ENCODE assay signal across 1 cellular context in the genomic region with DNA sequence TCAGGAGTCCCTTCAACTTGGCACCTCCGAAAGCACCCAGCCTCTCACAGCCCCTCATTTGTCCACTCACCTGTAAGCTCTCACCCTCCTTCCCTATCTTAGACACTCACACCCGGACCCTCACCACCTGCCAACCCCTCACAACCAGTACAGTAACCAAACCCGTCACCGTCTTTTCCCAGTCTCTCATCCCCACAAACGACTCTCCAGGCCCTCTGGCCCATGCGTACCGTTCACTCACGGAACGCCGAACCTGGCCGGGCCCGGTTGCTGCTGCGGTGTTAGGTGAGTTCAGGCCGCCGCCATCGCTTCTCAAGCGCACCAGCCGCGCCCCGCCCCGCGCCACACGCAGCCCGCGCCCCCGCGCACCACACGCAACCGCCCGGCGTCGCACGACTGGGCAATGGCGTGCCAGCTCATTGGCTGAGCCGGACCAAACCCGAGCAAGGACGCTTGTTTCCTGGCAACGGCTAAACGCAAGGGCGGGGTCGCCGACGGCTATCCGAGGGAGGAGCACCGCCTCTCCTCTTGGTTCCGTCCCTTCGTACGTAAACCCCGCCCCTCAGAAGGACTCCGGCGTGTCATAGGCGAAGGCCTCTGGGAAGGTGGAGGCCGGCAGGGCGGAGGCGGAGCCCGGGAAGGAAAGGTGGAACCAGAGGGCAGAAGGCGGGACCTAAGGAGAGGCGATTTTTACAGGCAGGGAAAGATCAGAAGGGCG.
TF ChIP-seq lines count a peak whose summit lies in the region.

A gene (minus strand): TSS at position 323 of the 718 bp plus-strand sequence. CDS start 10,120 bp downstream, outside the sequence.

TF ChIP-seq in GM12878, 131 proteins besides CTCF, POLR2A, EP300 and RAD21 (continued from another document and continues in another):
- TF ChIP-seq, protein P1, sequence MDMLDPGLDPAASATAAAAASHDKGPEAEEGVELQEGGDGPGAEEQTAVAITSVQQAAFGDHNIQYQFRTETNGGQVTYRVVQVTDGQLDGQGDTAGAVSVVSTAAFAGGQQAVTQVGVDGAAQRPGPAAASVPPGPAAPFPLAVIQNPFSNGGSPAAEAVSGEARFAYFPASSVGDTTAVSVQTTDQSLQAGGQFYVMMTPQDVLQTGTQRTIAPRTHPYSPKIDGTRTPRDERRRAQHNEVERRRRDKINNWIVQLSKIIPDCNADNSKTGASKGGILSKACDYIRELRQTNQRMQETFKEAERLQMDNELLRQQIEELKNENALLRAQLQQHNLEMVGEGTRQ (IDR thresholded peaks at IDR 0.05; ENCODE audit: borderline replicate concordance, low read depth, low read length), result no peak
- no peak for TF ChIP-seq SREBF2 (IDR thresholded peaks at IDR 0.05; ENCODE audit: low read length)
- TF ChIP-seq BMI1 (IDR thresholded peaks at IDR 0.05; ENCODE audit: borderline replicate concordance), result peak; percentile 72; the same call in 1 of the 2 replicates
- no peak for TF ChIP-seq NR2C2 (IDR thresholded peaks at IDR 0.05; ENCODE audit: borderline replicate concordance, control insufficient read depth, insufficient read length, low read depth)
- no peak for TF ChIP-seq NFXL1 (IDR thresholded peaks at IDR 0.05; ENCODE audit: borderline replicate concordance)
- TF ChIP-seq PAX8 (IDR thresholded peaks at IDR 0.05), result no peak
- TF ChIP-seq POLR2AphosphoS2 (IDR thresholded peaks at IDR 0.05; ENCODE audit: low read depth, low read length), result no peak; the same call in 1 of the 2 replicates
- TF ChIP-seq PML (IDR thresholded peaks at IDR 0.05; ENCODE audit: low read length), result no peak
- no peak for TF ChIP-seq TARDBP (IDR thresholded peaks at IDR 0.05; ENCODE audit: borderline replicate concordance)
- TF ChIP-seq CHD4 (IDR thresholded peaks at IDR 0.05), result no peak
- no peak for TF ChIP-seq SREBF1 (IDR thresholded peaks at IDR 0.05; ENCODE audit: low read length)
- no peak for TF ChIP-seq TCF3 (IDR thresholded peaks at IDR 0.05; ENCODE audit: borderline replicate concordance, insufficient read depth, low read depth, low read length)
- peak; percentile 85 to 89 for TF ChIP-seq EGR1 (IDR thresholded peaks at IDR 0.05; ENCODE audit: borderline replicate concordance in 1 of 2, low read depth in 2 of 2, low read length in 2 of 2)
- 0 out of 2 replicates have a peak, but pooled peaks have one; percentile 47 for TF ChIP-seq SMAD5 (IDR thresholded peaks at IDR 0.05; ENCODE audit: low read depth)
- peak; percentile 64; the same call in 1 of the 2 replicates for TF ChIP-seq RB1 (IDR thresholded peaks at IDR 0.05; ENCODE audit: borderline replicate concordance)
- no peak for TF ChIP-seq CHD1 (IDR thresholded peaks at IDR 0.05; ENCODE audit: low read depth, low read length)
- no peak for TF ChIP-seq EED (IDR thresholded peaks at IDR 0.05; ENCODE audit: low read depth)
- no peak for TF ChIP-seq RELA (IDR thresholded peaks at IDR 0.05; ENCODE audit: borderline replicate concordance, partially characterized antibody)
- no peak for TF ChIP-seq IRF4 (IDR thresholded peaks at IDR 0.05; ENCODE audit: low read depth, low read length)
- no peak for TF ChIP-seq IKZF2 (IDR thresholded peaks at IDR 0.05)
- TF ChIP-seq NR2F1 (conservative IDR thresholded peaks at IDR 0.05), result no peak
- peak; percentile 82; the same call in 1 of the 2 replicates for TF ChIP-seq ZNF207 (IDR thresholded peaks at IDR 0.05; ENCODE audit: borderline replicate concordance)
- TF ChIP-seq SPI1 (IDR thresholded peaks at IDR 0.05; ENCODE audit: borderline replicate concordance, insufficient read depth, low read depth, low read length), result no peak
- no peak for TF ChIP-seq KLF5 (IDR thresholded peaks at IDR 0.05; ENCODE audit: partially characterized antibody)
- peak; percentile 92 for TF ChIP-seq YY1 (IDR thresholded peaks at IDR 0.05; ENCODE audit: low read depth, low read length)
- TF ChIP-seq EZH2 (IDR thresholded peaks at IDR 0.05; ENCODE audit: borderline replicate concordance, control insufficient read depth, low read depth, low read length), result no peak
- peak; percentile 52 for TF ChIP-seq HCFC1 (IDR thresholded peaks at IDR 0.05; ENCODE audit: low read length)
- no peak for TF ChIP-seq ESRRA (IDR thresholded peaks at IDR 0.05; ENCODE audit: low read length)
- TF ChIP-seq CBFB (IDR thresholded peaks at IDR 0.05; ENCODE audit: low read depth), result no peak
- no peak for TF ChIP-seq ETV6 (conservative IDR thresholded peaks at IDR 0.05 in 1 of 2, IDR thresholded peaks at IDR 0.05 in 1 of 2; ENCODE audit: borderline replicate concordance in 1 of 2, low read depth in 1 of 2)
- TF ChIP-seq FOXK2 (IDR thresholded peaks at IDR 0.05), result no peak
- TF ChIP-seq MTA2 (IDR thresholded peaks at IDR 0.05; ENCODE audit: low read depth), result no peak
- TF ChIP-seq, protein P2, sequence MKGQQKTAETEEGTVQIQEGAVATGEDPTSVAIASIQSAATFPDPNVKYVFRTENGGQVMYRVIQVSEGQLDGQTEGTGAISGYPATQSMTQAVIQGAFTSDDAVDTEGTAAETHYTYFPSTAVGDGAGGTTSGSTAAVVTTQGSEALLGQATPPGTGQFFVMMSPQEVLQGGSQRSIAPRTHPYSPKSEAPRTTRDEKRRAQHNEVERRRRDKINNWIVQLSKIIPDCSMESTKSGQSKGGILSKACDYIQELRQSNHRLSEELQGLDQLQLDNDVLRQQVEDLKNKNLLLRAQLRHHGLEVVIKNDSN (IDR thresholded peaks at IDR 0.05; ENCODE audit: borderline replicate concordance, extremely low read length, insufficient read depth, low read depth, low read length), result no peak
- peak; percentile 39 for TF ChIP-seq CREM (IDR thresholded peaks at IDR 0.05; ENCODE audit: low read depth)
- TF ChIP-seq, protein P3, sequence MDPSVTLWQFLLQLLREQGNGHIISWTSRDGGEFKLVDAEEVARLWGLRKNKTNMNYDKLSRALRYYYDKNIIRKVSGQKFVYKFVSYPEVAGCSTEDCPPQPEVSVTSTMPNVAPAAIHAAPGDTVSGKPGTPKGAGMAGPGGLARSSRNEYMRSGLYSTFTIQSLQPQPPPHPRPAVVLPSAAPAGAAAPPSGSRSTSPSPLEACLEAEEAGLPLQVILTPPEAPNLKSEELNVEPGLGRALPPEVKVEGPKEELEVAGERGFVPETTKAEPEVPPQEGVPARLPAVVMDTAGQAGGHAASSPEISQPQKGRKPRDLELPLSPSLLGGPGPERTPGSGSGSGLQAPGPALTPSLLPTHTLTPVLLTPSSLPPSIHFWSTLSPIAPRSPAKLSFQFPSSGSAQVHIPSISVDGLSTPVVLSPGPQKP (IDR thresholded peaks at IDR 0.05; ENCODE audit: low read depth, low read length), result no peak
- TF ChIP-seq ZZZ3 (IDR thresholded peaks at IDR 0.05; ENCODE audit: control insufficient read depth, insufficient read length, low read depth), result no peak
- TF ChIP-seq, protein P4, sequence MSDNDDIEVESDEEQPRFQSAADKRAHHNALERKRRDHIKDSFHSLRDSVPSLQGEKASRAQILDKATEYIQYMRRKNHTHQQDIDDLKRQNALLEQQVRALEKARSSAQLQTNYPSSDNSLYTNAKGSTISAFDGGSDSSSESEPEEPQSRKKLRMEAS (IDR thresholded peaks at IDR 0.05; ENCODE audit: low read depth, low read length), result peak; percentile 60; the same call in 1 of the 2 replicates
- TF ChIP-seq HDGF (IDR thresholded peaks at IDR 0.05), result peak; percentile 100
- no peak for TF ChIP-seq ZNF622 (IDR thresholded peaks at IDR 0.05)
- TF ChIP-seq POLR2AphosphoS5 (IDR thresholded peaks at IDR 0.05; ENCODE audit: low read length), result peak; percentile 44; the same call in 1 of the 2 replicates
- TF ChIP-seq DPF2 (IDR thresholded peaks at IDR 0.05), result 0 out of 2 replicates have a peak, but pooled peaks have one; percentile 20
- no peak for TF ChIP-seq CBX5 (IDR thresholded peaks at IDR 0.05; ENCODE audit: low read depth)
- TF ChIP-seq KAT2A (conservative IDR thresholded peaks at IDR 0.05; ENCODE audit: control insufficient read depth, low read depth, low read length), result no peak
- TF ChIP-seq STAT1 (conservative IDR thresholded peaks at IDR 0.05), result 0 out of 2 replicates have a peak, but pooled peaks have one; percentile 65
- TF ChIP-seq CBX3 (IDR thresholded peaks at IDR 0.05; ENCODE audit: borderline replicate concordance, low read depth), result no peak
- TF ChIP-seq, protein P5, sequence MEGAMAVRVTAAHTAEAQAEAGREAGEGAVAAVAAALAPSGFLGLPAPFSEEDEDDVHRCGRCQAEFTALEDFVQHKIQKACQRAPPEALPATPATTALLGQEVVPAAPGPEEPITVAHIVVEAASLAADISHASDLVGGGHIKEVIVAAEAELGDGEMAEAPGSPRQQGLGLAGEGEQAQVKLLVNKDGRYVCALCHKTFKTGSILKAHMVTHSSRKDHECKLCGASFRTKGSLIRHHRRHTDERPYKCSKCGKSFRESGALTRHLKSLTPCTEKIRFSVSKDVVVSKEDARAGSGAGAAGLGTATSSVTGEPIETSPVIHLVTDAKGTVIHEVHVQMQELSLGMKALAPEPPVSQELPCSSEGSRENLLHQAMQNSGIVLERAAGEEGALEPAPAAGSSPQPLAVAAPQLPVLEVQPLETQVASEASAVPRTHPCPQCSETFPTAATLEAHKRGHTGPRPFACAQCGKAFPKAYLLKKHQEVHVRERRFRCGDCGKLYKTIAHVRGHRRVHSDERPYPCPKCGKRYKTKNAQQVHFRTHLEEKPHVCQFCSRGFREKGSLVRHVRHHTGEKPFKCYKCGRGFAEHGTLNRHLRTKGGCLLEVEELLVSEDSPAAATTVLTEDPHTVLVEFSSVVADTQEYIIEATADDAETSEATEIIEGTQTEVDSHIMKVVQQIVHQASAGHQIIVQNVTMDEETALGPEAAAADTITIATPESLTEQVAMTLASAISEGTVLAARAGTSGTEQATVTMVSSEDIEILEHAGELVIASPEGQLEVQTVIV (IDR thresholded peaks at IDR 0.05; ENCODE audit: borderline replicate concordance, partially characterized antibody), result peak; percentile 44
- TF ChIP-seq, protein P6, sequence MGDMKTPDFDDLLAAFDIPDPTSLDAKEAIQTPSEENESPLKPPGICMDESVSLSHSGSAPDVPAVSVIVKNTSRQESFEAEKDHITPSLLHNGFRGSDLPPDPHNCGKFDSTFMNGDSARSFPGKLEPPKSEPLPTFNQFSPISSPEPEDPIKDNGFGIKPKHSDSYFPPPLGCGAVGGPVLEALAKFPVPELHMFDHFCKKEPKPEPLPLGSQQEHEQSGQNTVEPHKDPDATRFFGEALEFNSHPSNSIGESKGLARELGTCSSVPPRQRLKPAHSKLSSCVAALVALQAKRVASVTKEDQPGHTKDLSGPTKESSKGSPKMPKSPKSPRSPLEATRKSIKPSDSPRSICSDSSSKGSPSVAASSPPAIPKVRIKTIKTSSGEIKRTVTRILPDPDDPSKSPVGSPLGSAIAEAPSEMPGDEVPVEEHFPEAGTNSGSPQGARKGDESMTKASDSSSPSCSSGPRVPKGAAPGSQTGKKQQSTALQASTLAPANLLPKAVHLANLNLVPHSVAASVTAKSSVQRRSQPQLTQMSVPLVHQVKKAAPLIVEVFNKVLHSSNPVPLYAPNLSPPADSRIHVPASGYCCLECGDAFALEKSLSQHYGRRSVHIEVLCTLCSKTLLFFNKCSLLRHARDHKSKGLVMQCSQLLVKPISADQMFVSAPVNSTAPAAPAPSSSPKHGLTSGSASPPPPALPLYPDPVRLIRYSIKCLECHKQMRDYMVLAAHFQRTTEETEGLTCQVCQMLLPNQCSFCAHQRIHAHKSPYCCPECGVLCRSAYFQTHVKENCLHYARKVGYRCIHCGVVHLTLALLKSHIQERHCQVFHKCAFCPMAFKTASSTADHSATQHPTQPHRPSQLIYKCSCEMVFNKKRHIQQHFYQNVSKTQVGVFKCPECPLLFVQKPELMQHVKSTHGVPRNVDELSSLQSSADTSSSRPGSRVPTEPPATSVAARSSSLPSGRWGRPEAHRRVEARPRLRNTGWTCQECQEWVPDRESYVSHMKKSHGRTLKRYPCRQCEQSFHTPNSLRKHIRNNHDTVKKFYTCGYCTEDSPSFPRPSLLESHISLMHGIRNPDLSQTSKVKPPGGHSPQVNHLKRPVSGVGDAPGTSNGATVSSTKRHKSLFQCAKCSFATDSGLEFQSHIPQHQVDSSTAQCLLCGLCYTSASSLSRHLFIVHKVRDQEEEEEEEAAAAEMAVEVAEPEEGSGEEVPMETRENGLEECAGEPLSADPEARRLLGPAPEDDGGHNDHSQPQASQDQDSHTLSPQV (IDR thresholded peaks at IDR 0.05), result no peak
- TF ChIP-seq MYB (IDR thresholded peaks at IDR 0.05; ENCODE audit: borderline replicate concordance, low read depth, low read length), result no peak
- TF ChIP-seq RFX5 (IDR thresholded peaks at IDR 0.05; ENCODE audit: low read depth, low read length), result peak; percentile 66; the same call in 1 of the 2 replicates
- TF ChIP-seq, protein P7, sequence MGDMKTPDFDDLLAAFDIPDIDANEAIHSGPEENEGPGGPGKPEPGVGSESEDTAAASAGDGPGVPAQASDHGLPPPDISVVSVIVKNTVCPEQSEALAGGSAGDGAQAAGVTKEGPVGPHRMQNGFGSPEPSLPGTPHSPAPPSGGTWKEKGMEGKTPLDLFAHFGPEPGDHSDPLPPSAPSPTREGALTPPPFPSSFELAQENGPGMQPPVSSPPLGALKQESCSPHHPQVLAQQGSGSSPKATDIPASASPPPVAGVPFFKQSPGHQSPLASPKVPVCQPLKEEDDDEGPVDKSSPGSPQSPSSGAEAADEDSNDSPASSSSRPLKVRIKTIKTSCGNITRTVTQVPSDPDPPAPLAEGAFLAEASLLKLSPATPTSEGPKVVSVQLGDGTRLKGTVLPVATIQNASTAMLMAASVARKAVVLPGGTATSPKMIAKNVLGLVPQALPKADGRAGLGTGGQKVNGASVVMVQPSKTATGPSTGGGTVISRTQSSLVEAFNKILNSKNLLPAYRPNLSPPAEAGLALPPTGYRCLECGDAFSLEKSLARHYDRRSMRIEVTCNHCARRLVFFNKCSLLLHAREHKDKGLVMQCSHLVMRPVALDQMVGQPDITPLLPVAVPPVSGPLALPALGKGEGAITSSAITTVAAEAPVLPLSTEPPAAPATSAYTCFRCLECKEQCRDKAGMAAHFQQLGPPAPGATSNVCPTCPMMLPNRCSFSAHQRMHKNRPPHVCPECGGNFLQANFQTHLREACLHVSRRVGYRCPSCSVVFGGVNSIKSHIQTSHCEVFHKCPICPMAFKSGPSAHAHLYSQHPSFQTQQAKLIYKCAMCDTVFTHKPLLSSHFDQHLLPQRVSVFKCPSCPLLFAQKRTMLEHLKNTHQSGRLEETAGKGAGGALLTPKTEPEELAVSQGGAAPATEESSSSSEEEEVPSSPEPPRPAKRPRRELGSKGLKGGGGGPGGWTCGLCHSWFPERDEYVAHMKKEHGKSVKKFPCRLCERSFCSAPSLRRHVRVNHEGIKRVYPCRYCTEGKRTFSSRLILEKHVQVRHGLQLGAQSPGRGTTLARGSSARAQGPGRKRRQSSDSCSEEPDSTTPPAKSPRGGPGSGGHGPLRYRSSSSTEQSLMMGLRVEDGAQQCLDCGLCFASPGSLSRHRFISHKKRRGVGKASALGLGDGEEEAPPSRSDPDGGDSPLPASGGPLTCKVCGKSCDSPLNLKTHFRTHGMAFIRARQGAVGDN (IDR thresholded peaks at IDR 0.05), result no peak
- no peak for TF ChIP-seq TCF7 (IDR thresholded peaks at IDR 0.05; ENCODE audit: borderline replicate concordance)
- TF ChIP-seq RCOR1 (conservative IDR thresholded peaks at IDR 0.05; ENCODE audit: low read depth, low read length), result 0 out of 2 replicates have a peak, but pooled peaks have one; percentile 20
- no peak; the same call in none of the 2 replicates for TF ChIP-seq IKZF1 (conservative IDR thresholded peaks at IDR 0.05)
